Comparison of ENCODE assay signal across 8 cellular contexts in genomic region chr21:44454747-44455523, GRCh38. TPM values are rescaled to one million over a fixed set of nuclear protein-coding genes. Genes with fewer than 3 reads are reported as not detected.
DNase-seq lines count a peak whose midpoint lies in the region; ATAC-seq and TF ChIP-seq lines count a peak whose summit lies in the region.

A gene with protein sequence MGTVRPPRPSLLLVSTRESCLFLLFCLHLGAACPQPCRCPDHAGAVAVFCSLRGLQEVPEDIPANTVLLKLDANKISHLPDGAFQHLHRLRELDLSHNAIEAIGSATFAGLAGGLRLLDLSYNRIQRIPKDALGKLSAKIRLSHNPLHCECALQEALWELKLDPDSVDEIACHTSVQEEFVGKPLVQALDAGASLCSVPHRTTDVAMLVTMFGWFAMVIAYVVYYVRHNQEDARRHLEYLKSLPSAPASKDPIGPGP (plus strand): TSS chr21:44455510. CDS start chr21:44456645, 1,135 bp downstream.

- no peak for ATAC-seq in HG03135 (IDR thresholded peaks at IDR 0.05; ENCODE audit: unreplicated experiment)
- ATAC-seq in HG03045 (IDR thresholded peaks at IDR 0.05; ENCODE audit: unreplicated experiment) = no peak

- no TSS peak for BruUV-seq in mammary epithelial cell (replicated peaks; lab: Mats Ljungman, UMichigan)

- dilution Hi-C loops in mammary epithelial cell (cut with HindIII; ENCODE audit: low sequenced_read_pairs) = loop anchor here (5.0 kb wide), 1 partner anchor 88 kb away; no protein-coding TSS in a partner anchor

- peak within 1 kb of the TSS; percentile 11 for H3K9ac ChIP-seq in mammary epithelial cell (ENCODE audit: insufficient read depth, low read length)

- 0% methylated on average over 5 of the region's 45 CpGs for WGBS in mammary epithelial cell (ENCODE audit: low coverage, missing lambda C conversion rate)

- H3K4me3 ChIP-seq in mammary epithelial cell (replicated peaks in 1 of 3; ENCODE audit: insufficient read depth in 1 of 3, low read depth in 2 of 3, low read length in 3 of 3) = peak within 1 kb of the TSS; percentile 56 to 68 (median 58)

- H2AFZ ChIP-seq in mammary epithelial cell (ENCODE audit: low read depth, low read length) = peak within 1 kb of the TSS; percentile 91

- H4K20me1 ChIP-seq in mammary epithelial cell (ENCODE audit: insufficient read depth, low read length) = no peaks in the 10 kb centered on the region

- peak within 1 kb of the TSS; percentile 97 for H3K4me2 ChIP-seq in mammary epithelial cell (ENCODE audit: insufficient read depth, low read depth, low read length)

- CTCF ChIA-PET in mammary epithelial cell (lab: Charles Lee; ENCODE audit: low non-redundant PET) = no interaction called here

- in situ Hi-C loops in mammary epithelial cell (cut with MboI; ENCODE audit: low sequenced_read_pairs in 2 of 2) = no loop called here

- no peaks in the 10 kb centered on the region for H3K36me3 ChIP-seq in mammary epithelial cell (ENCODE audit: insufficient read depth, low read length)

- peaks cover 3% of the 10 kb centered on the region for H3K27me3 ChIP-seq in mammary epithelial cell (ENCODE audit: insufficient read depth, low read length)

- no peaks in the 10 kb centered on the region for H3K9me3 ChIP-seq in mammary epithelial cell (replicated peaks; ENCODE audit: insufficient read depth, low read length)

- H3K79me2 ChIP-seq in mammary epithelial cell (ENCODE audit: insufficient read depth, low read length) = no peaks in the 10 kb centered on the region

- H3K27ac ChIP-seq in VCaP = peak within 1 kb of the TSS; percentile 67
- H3K27ac ChIP-seq in mammary epithelial cell (ENCODE audit: insufficient read depth, low read depth, low read length) = no peak within 1 kb of the TSS

- peaks cover 5% of the 10 kb centered on the region for H3K4me1 ChIP-seq in mammary epithelial cell (ENCODE audit: insufficient read depth, low read length)

- DNase-seq in GM10266 (ENCODE audit: extremely low spot score) = peak; percentile 97
- peak; percentile 57 for DNase-seq in NAMALWA (ENCODE audit: low spot score)
- DNase-seq in mammary epithelial cell = peak; percentile 65
- DNase-seq in islet precursor cell = peak; percentile 98
- DNase-seq in stimulated activated CD4-positive, alpha-beta T cell treated with anti-CD3 and anti-CD28 coated beads, Interleukin-15, amount 100 ng/mL, for 1 hour (ENCODE audit: low read depth in 1 of 2, low spot score in 1 of 2) = peak; percentile 66 to 73

- TF ChIP-seq CTCF in GM10266 (IDR thresholded peaks at IDR 0.05; ENCODE audit: control insufficient read depth, insufficient read depth, low read depth, missing control alignments) (no peak), VCaP (conservative IDR thresholded peaks at IDR 0.05) (no peak), mammary epithelial cell (conservative IDR thresholded peaks at IDR 0.05 in 1 of 2, IDR thresholded peaks at IDR 0.05 in 1 of 2; ENCODE audit: extremely low read depth in 1 of 2, insufficient read depth in 1 of 2, low read depth in 1 of 2, low read length in 2 of 2) (no peak)

- intact Hi-C loops in mammary epithelial cell (cut with micrococcal nuclease) = loop anchor here (10.0 kb wide), 1 partner anchor 120 kb away; the partner anchor contains the start of gene CFAP410

RNA-seq across cellular contexts. Expression of the gene that starts here (rescaled TPM):
- total RNA-seq in mammary epithelial cell = 1 to 10 TPM; 2.3 to 3.5 TPM
- polyA plus RNA-seq in mammary epithelial cell = 2.7 TPM
- 6.5 TPM for polyA minus RNA-seq in mammary epithelial cell
